ENCODE assay signal across 19 cellular contexts in the genomic region with DNA sequence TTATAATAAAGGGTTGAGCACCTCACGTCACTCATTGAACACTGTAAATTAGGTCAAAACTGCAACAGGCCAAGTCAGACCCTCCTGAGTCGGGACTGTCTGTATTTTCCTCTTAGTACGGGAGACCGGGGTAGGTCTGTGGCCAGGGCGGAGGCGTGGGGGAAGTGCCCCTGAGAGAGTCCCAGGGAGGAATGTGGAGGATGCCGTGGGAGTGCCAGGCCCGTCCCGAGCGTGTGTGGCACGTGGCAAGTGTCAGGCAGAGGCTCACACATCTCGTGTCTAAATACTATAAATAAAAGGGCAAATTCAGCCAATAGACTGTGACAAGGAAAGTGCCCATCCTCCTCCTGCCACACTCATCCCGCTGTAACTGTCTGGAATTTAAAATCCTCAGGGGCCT. TPM values are rescaled to one million over a fixed set of nuclear protein-coding genes. Genes with fewer than 3 reads are reported as not detected.
DNase-seq lines count a peak whose midpoint lies in the region; ATAC-seq and TF ChIP-seq lines count a peak whose summit lies in the region.
"Had no signal": no experiment of that assay in that cellular context is flagged by ENCODE, and none has a peak within 500 bp of the region (broad histone marks: within the 10 kb centered on the region; RNA-seq: fewer than 3 reads in every experiment).

No MANE protein-coding gene starts in this region.

- H3K27me3 Mint-ChIP-seq in memory B cell, result peaks cover 20% of the 10 kb centered on the region
- H3K27me3 Mint-ChIP-seq in osteocyte (ENCODE audit: unreplicated experiment), result no peaks in the 10 kb centered on the region

- H3K9me3 Mint-ChIP-seq in memory B cell (peaks cover 5% of the 10 kb centered on the region), osteocyte (ENCODE audit: unreplicated experiment) (no peaks in the 10 kb centered on the region)
- H3K9me3 Mint-ChIP-seq: CD8-positive, alpha-beta memory T cell; GM23338 had no signal

- ATAC-seq in right cardiac atrium, result peak; percentile 35 to 40
- no peak for ATAC-seq in memory B cell (ENCODE audit: low read depth)
- no peak for ATAC-seq in upper lobe of right lung

- H3K4me3 Mint-ChIP-seq in memory B cell (no peak overlapping the region), osteocyte (ENCODE audit: unreplicated experiment) (no peak overlapping the region)
- H3K4me3 Mint-ChIP-seq: CD8-positive, alpha-beta memory T cell; GM23338 had no signal

- no peak overlapping the region for H3K27ac ChIP-seq in right cardiac atrium (ENCODE audit: low read length)
- H3K27ac ChIP-seq in left ventricle myocardium inferior (replicated peaks), result no peak overlapping the region
- no peak overlapping the region for H3K27ac ChIP-seq in upper lobe of right lung

- no peak for TF ChIP-seq CTCF in left ventricle myocardium inferior (IDR thresholded peaks at IDR 0.05; ENCODE audit: borderline replicate concordance)
- TF ChIP-seq CTCF in osteocyte (IDR thresholded peaks at IDR 0.05), result no peak
- TF ChIP-seq CTCF in upper lobe of right lung (IDR thresholded peaks at IDR 0.05), result no peak

- H3K4me3 ChIP-seq in right cardiac atrium (ENCODE audit: low read length) (no peak overlapping the region), left ventricle myocardium inferior (no peak overlapping the region), upper lobe of right lung (no peak overlapping the region)
- H3K4me3 ChIP-seq: GM23338 had no signal

- H3K27me3 ChIP-seq in right cardiac atrium (ENCODE audit: control insufficient read depth, insufficient read depth), result no peaks in the 10 kb centered on the region
- no peaks in the 10 kb centered on the region for H3K27me3 ChIP-seq in left ventricle myocardium inferior (ENCODE audit: low read depth)
- H3K27me3 ChIP-seq in upper lobe of right lung, result no peaks in the 10 kb centered on the region
- H3K27me3 ChIP-seq: BE2C had no signal

- in situ Hi-C loops in G401 (cut with HindIII; ENCODE audit: low sequenced_read_pairs), result no loop called here

- intact Hi-C loops in right cardiac atrium (cut with DNase I) (no loop called here), left ventricle myocardium inferior (cut with micrococcal nuclease) (no loop called here), upper lobe of right lung (cut with DNase I) (no loop called here)

- H3K4me1 ChIP-seq in right cardiac atrium (ENCODE audit: control insufficient read depth, insufficient read depth, low read length) (no peaks in the 10 kb centered on the region), left ventricle myocardium inferior (peaks cover 7% of the 10 kb centered on the region), upper lobe of right lung (peaks cover 6% of the 10 kb centered on the region)
- H3K4me1 ChIP-seq: BE2C had no signal

- H3K9me3 ChIP-seq in right cardiac atrium (ENCODE audit: control insufficient read depth, low read length), result no peaks in the 10 kb centered on the region
- peaks cover 19% of the 10 kb centered on the region for H3K9me3 ChIP-seq in left ventricle myocardium inferior (replicated peaks)
- no peaks in the 10 kb centered on the region for H3K9me3 ChIP-seq in upper lobe of right lung
- H3K9me3 ChIP-seq: BE2C had no signal

- H3K27ac Mint-ChIP-seq in memory B cell (peak overlapping the region; percentile 60), osteocyte (ENCODE audit: unreplicated experiment) (no peak overlapping the region)
- H3K27ac Mint-ChIP-seq: CD8-positive, alpha-beta memory T cell; GM23338 had no signal

- peak in 1 of 3 donors; percentile 18 for DNase-seq in right cardiac atrium
- no peak for DNase-seq in left ventricle myocardium inferior
- no peak for DNase-seq in memory B cell (ENCODE audit: low spot score in 2 of 2)
- peak; percentile 51 for DNase-seq in osteocyte (ENCODE audit: extremely low spot score, unreplicated experiment)
- peak; percentile 49 for DNase-seq in upper lobe of right lung
- DNase-seq in NCI-H1105 (lab: John Stamatoyannopoulos, UW), result no peak
- DNase-seq in G401 (ENCODE audit: low spot score), result no peak
- DNase-seq in AG20443 (ENCODE audit: low spot score), result no peak
- DNase-seq: BE2C; C1 segment of cervical spinal cord; CD4-positive, CD25-positive, alpha-beta regulatory T cell; CD8-positive, alpha-beta memory T cell; COR-L47; DMS 273 treated with DMSO at 0.1 percent for 48 hours; DMS53; DND-41; EL; HCEC 1CT had no signal

- H3K4me1 Mint-ChIP-seq in memory B cell (peaks cover 3% of the 10 kb centered on the region), osteocyte (ENCODE audit: unreplicated experiment) (peaks cover 4% of the 10 kb centered on the region)

- H3K36me3 ChIP-seq in left ventricle myocardium inferior (no peaks in the 10 kb centered on the region), upper lobe of right lung (no peaks in the 10 kb centered on the region)
- H3K36me3 ChIP-seq: BE2C had no signal

- WGBS in right cardiac atrium, result 59% methylated on average over 13 of the region's 13 CpGs

- H3K36me3 Mint-ChIP-seq in memory B cell, result peaks cover 3% of the 10 kb centered on the region
- no peaks in the 10 kb centered on the region for H3K36me3 Mint-ChIP-seq in osteocyte (ENCODE audit: unreplicated experiment)
- H3K36me3 Mint-ChIP-seq: CD4-positive, CD25-positive, alpha-beta regulatory T cell had no signal

RNA-seq across cellular contexts. Expression of gene HDAC4, which starts 6.3 kb away (rescaled TPM):
- total RNA-seq in right cardiac atrium (10 to 100 TPM; 18.3 to 29.1 (median 25.4) TPM), left ventricle myocardium inferior (23.9 TPM), osteocyte (30.3 and 32.2 TPM in 2 replicates), upper lobe of right lung (44.1 TPM)
- polyA plus RNA-seq in right cardiac atrium, result 7.8 TPM
- 4.5 and 7.7 TPM in 2 replicates for total RNA-seq in G401 (2014; rRNA removed; shearing (Covaris generic))

Comparison
In these comparisons a context has a peak if more than half of its experiments do, and no peak if none do; other contexts are left out.
1. ATAC-seq: peak in right cardiac atrium (2 of 2); none in memory B cell (single experiment) and upper lobe of right lung (single experiment).
2. DNase-seq: peak in osteocyte (single experiment) and upper lobe of right lung (single experiment); none in left ventricle myocardium inferior (single experiment), memory B cell (0 of 2), NCI-H1105 (single experiment), G401 (single experiment) and AG20443 (single experiment).